ENCODE assay signal across 1 cellular context in genomic region chr20:53853451-53853713, GRCh38.
TF ChIP-seq lines count a peak whose summit lies in the region.

No MANE protein-coding gene starts in this region.

TF ChIP-seq in GM23338, 12 proteins besides CTCF, POLR2A, EP300 and RAD21 (continued from another document):
- TF ChIP-seq ZNF462 (CRISPR knock-in tag; IDR thresholded peaks at IDR 0.05) (no peak), ZNF331 (CRISPR knock-in tag; IDR thresholded peaks at IDR 0.05; ENCODE audit: low read depth) (no peak), REST (IDR thresholded peaks at IDR 0.05; ENCODE audit: unreplicated experiment) (no peak), EZH2 (IDR thresholded peaks at IDR 0.05; ENCODE audit: low read depth, unreplicated experiment) (no peak), JUNB (IDR thresholded peaks at IDR 0.05; ENCODE audit: unreplicated experiment) (no peak), NANOG (IDR thresholded peaks at IDR 0.05; ENCODE audit: borderline replicate concordance) (no peak), CREB1 (CRISPR knock-in tag; IDR thresholded peaks at IDR 0.05; ENCODE audit: low read depth) (no peak), STAT1 (IDR thresholded peaks at IDR 0.05; ENCODE audit: unreplicated experiment) (no peak), ZNF114 (CRISPR knock-in tag; IDR thresholded peaks at IDR 0.05) (no peak), POLR2AphosphoS5 (IDR thresholded peaks at IDR 0.05; ENCODE audit: low read depth) (no peak)
